Comparison of ENCODE assay signal across 27 cellular contexts in genomic region chr6:97198181-97198580, GRCh38.
"Had no signal": no experiment of that assay in that cellular context is flagged by ENCODE, and none has a peak within 500 bp of the region (broad histone marks: within the 10 kb centered on the region; RNA-seq: fewer than 3 reads in every experiment).

No MANE protein-coding gene starts in this region.

- H3K9me3 ChIP-seq: body of pancreas, gastroesophageal sphincter, left lung, testis, vagina had no signal

- H3K36me3 ChIP-seq: vagina had no signal

- ATAC-seq: activated T-cell treated with anti-CD3 and anti-CD28 coated beads, Interleukin-2, amount 50 U/mL, for 4 hours; body of pancreas; esophagus mucosa; gastroesophageal sphincter; left lung; sciatic nerve; stimulated activated naive B cell treated with anti-CD40 and anti-IgM and Interleukin-4, amounts not matched to agents 10 μg/mL and 1 μg/mL and 100 μg/mL, for 72 hours; T-helper 17 cell had no signal

- H3K79me2 ChIP-seq: parathyroid adenoma had no signal

- H3K9ac ChIP-seq: parathyroid adenoma had no signal

- DNase-seq: activated CD4-positive, alpha-beta T cell treated with anti-CD3 and anti-CD28 coated beads for 4 hours; activated CD4-positive, alpha-beta T cell treated with anti-CD3 and anti-CD28 coated beads, Interleukin-2, amount 50 U/mL, for 48 hours; activated CD4-positive, CD25-positive, alpha-beta regulatory T cell; activated CD8-positive, alpha-beta memory T cell treated with anti-CD3 and anti-CD28 coated beads, Interleukin-2, amount 50 U/mL, for 48 hours; activated naive CD4-positive, alpha-beta T cell treated with Interleukin-2 at 50 U/mL for 16 hours; activated naive CD8-positive, alpha-beta T cell treated with anti-CD3 and anti-CD28 coated beads for 36 hours; activated T-cell treated with anti-CD3 and anti-CD28 coated beads, Interleukin-2, amount 50 U/mL, for 4 hours; amniotic stem cell; body of pancreas; caudate nucleus; dermis blood vessel endothelial cell; effector memory CD4-positive, alpha-beta T cell; head of caudate nucleus; left lung; nephron progenitor cell; stimulated activated CD4-positive, alpha-beta T cell treated with anti-CD3 and anti-CD28 coated beads, Interleukin-2, amount 100 ng/mL, for 48 hours; stimulated activated CD8-positive, alpha-beta memory T cell treated with anti-CD3 and anti-CD28 coated beads, Interleukin-4, amount 100 ng/mL, for 48 hours; stimulated activated naive B cell treated with anti-CD40 and anti-IgM and Interleukin-4, amounts not matched to agents 10 μg/mL and 1 μg/mL and 100 μg/mL, for 72 hours; SW 1271; T-helper 17 cell; testis had no signal

- H3K4me1 ChIP-seq: body of pancreas, gastroesophageal sphincter, left lung, parathyroid adenoma, testis, vagina had no signal

- H3K27me3 ChIP-seq: body of pancreas, gastroesophageal sphincter, left lung, testis, vagina had no signal

- H3K27ac ChIP-seq: body of pancreas, gastroesophageal sphincter, left lung, parathyroid adenoma, testis, vagina had no signal

- H3K4me3 ChIP-seq: body of pancreas, gastroesophageal sphincter, left lung, lung, testis, vagina had no signal

- H2AFZ ChIP-seq: parathyroid adenoma had no signal
